ENCODE assay signal across 28 cellular contexts in the genomic region with DNA sequence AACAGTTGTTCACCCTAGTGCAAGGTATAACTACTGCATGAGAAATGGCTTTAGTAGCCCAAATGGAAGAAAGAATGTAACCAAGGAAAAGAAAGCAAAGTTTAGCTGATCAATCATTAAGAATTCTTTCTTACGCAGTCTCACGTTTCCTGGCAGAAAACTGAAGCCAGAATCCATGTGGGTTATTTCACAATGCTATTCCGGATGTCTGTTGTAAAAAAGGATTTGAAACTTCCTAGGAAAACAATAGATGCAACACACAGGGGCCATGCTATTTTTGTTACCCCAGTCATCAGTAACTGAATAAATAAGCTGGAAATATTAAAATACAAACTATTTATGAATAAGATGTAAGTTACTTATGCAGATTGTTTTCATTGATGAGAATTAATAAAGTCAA.
"Had no signal": no experiment of that assay in that cellular context is flagged by ENCODE, and none has a peak within 500 bp of the region (broad histone marks: within the 10 kb centered on the region; RNA-seq: fewer than 3 reads in every experiment).

No MANE protein-coding gene starts in this region.

- H3K4me1 Mint-ChIP-seq: activated CD4-positive, alpha-beta T cell treated with anti-CD3 and anti-CD28 coated beads, Interleukin-2, amount 10 ng/mL, durations not matched to agents 24 days and 14 days; activated naive CD4-positive, alpha-beta T cell treated with anti-CD3 and anti-CD28 coated beads, Interleukin-2, amount 10 ng/mL, durations not matched to agents 7 days and 5 days; activated naive CD8-positive, alpha-beta T cell treated with anti-CD3 and anti-CD28 coated beads, Interleukin-2, amount 10 ng/mL, durations not matched to agents 7 days and 5 days; T-helper 17 cell had no signal

- ATAC-seq: effector memory CD8-positive, alpha-beta T cell; left ventricle myocardium superior; natural killer cell treated with Interleukin-12 subunit alpha and Interleukin-12 subunit beta and Interleukin-15 and Interleukin-18, amount 100 ng/mL, for 72 hours; right cardiac atrium; T-helper 17 cell had no signal

- H3K4me3 Mint-ChIP-seq: activated CD4-positive, alpha-beta memory T cell treated with anti-CD3 and anti-CD28 coated beads for 36 hours; activated CD4-positive, alpha-beta T cell treated with anti-CD3 and anti-CD28 coated beads, Interleukin-2, amount 10 ng/mL, durations not matched to agents 24 days and 14 days; activated naive CD4-positive, alpha-beta T cell treated with anti-CD3 and anti-CD28 coated beads, Interleukin-2, amount 10 ng/mL, durations not matched to agents 7 days and 5 days; activated naive CD8-positive, alpha-beta T cell treated with anti-CD3 and anti-CD28 coated beads, Interleukin-2, amount 10 ng/mL, durations not matched to agents 7 days and 5 days; activated T-cell treated with anti-CD3 and anti-CD28 coated beads, Interleukin-2, amount 50 U/mL, for 24 hours; brain; effector memory CD8-positive, alpha-beta T cell; natural killer cell treated with Interleukin-12 subunit alpha and Interleukin-12 subunit beta and Interleukin-15 and Interleukin-18, amount 100 ng/mL, for 72 hours; T-helper 17 cell had no signal

- DNase-seq: activated CD4-positive, alpha-beta memory T cell treated with anti-CD3 and anti-CD28 coated beads for 36 hours; activated CD4-positive, alpha-beta T cell treated with anti-CD3 and anti-CD28 coated beads, Interleukin-2, amount 10 ng/mL, durations not matched to agents 24 days and 14 days; activated CD4-positive, CD25-positive, alpha-beta regulatory T cell treated with anti-CD3 and anti-CD28 coated beads, Interleukin-2, amount 50 U/mL, for 72 hours; activated CD8-positive, alpha-beta memory T cell treated with anti-CD3 and anti-CD28 coated beads, Interleukin-2, amount 50 U/mL, for 48 hours; activated gamma-delta T cell; activated naive CD4-positive, alpha-beta T cell treated with anti-CD3 and anti-CD28 coated beads, Interleukin-2, amount 10 ng/mL, durations not matched to agents 7 days and 5 days; activated naive CD8-positive, alpha-beta T cell treated with anti-CD3 and anti-CD28 coated beads, Interleukin-2, amount 10 ng/mL, durations not matched to agents 7 days and 5 days; activated T-cell treated with anti-CD3 and anti-CD28 coated beads, Interleukin-2, amount 50 U/mL, for 24 hours; cerebellar nuclear complex; colonic mucosa; effector memory CD8-positive, alpha-beta T cell; foreskin melanocyte; islet precursor cell; left ventricle myocardium superior; midbrain; posterior cingulate gyrus; spleen; stimulated activated naive CD4-positive, alpha-beta T cell treated with Interleukin-2 at 50 U/mL for 16 hours; T-helper 17 cell; T1000 had no signal

- H3K36me3 Mint-ChIP-seq: activated CD4-positive, alpha-beta memory T cell treated with anti-CD3 and anti-CD28 coated beads for 36 hours; activated naive CD4-positive, alpha-beta T cell treated with anti-CD3 and anti-CD28 coated beads, Interleukin-2, amount 10 ng/mL, durations not matched to agents 7 days and 5 days; activated naive CD8-positive, alpha-beta T cell treated with anti-CD3 and anti-CD28 coated beads, Interleukin-2, amount 10 ng/mL, durations not matched to agents 7 days and 5 days; brain; natural killer cell treated with Interleukin-12 subunit alpha and Interleukin-12 subunit beta and Interleukin-15 and Interleukin-18, amount 100 ng/mL, for 72 hours had no signal

- H3K4me3 ChIP-seq: ascending aorta, cardiac muscle cell, colonic mucosa, hepatocyte, spleen, tibial nerve had no signal

- H3K36me3 ChIP-seq: ascending aorta, cardiac muscle cell, colonic mucosa, spleen, tibial nerve had no signal

- H3K27ac Mint-ChIP-seq: activated CD4-positive, alpha-beta memory T cell treated with anti-CD3 and anti-CD28 coated beads for 36 hours; activated CD4-positive, alpha-beta T cell treated with anti-CD3 and anti-CD28 coated beads, Interleukin-2, amount 10 ng/mL, durations not matched to agents 24 days and 14 days; activated naive CD4-positive, alpha-beta T cell treated with anti-CD3 and anti-CD28 coated beads, Interleukin-2, amount 10 ng/mL, durations not matched to agents 7 days and 5 days; activated naive CD8-positive, alpha-beta T cell treated with anti-CD3 and anti-CD28 coated beads, Interleukin-2, amount 10 ng/mL, durations not matched to agents 7 days and 5 days; activated T-cell treated with anti-CD3 and anti-CD28 coated beads, Interleukin-2, amount 50 U/mL, for 24 hours; brain; effector memory CD8-positive, alpha-beta T cell; natural killer cell treated with Interleukin-12 subunit alpha and Interleukin-12 subunit beta and Interleukin-15 and Interleukin-18, amount 100 ng/mL, for 72 hours; T-helper 17 cell had no signal

- H3K9me3 ChIP-seq: ascending aorta, colonic mucosa, spleen, tibial nerve had no signal

- H3K9me3 Mint-ChIP-seq: activated CD4-positive, alpha-beta T cell treated with anti-CD3 and anti-CD28 coated beads, Interleukin-2, amount 10 ng/mL, durations not matched to agents 24 days and 14 days; activated naive CD4-positive, alpha-beta T cell treated with anti-CD3 and anti-CD28 coated beads, Interleukin-2, amount 10 ng/mL, durations not matched to agents 7 days and 5 days; brain; effector memory CD8-positive, alpha-beta T cell; natural killer cell treated with Interleukin-12 subunit alpha and Interleukin-12 subunit beta and Interleukin-15 and Interleukin-18, amount 100 ng/mL, for 72 hours had no signal

- H3K27me3 ChIP-seq: ascending aorta, cardiac muscle cell, colonic mucosa, hepatocyte, spleen, tibial nerve had no signal

- H3K27me3 Mint-ChIP-seq: activated CD4-positive, alpha-beta memory T cell treated with anti-CD3 and anti-CD28 coated beads for 36 hours; activated CD4-positive, alpha-beta T cell treated with anti-CD3 and anti-CD28 coated beads, Interleukin-2, amount 10 ng/mL, durations not matched to agents 24 days and 14 days; activated naive CD4-positive, alpha-beta T cell treated with anti-CD3 and anti-CD28 coated beads, Interleukin-2, amount 10 ng/mL, durations not matched to agents 7 days and 5 days; activated naive CD8-positive, alpha-beta T cell treated with anti-CD3 and anti-CD28 coated beads, Interleukin-2, amount 10 ng/mL, durations not matched to agents 7 days and 5 days; activated T-cell treated with anti-CD3 and anti-CD28 coated beads, Interleukin-2, amount 50 U/mL, for 24 hours; effector memory CD8-positive, alpha-beta T cell; natural killer cell treated with Interleukin-12 subunit alpha and Interleukin-12 subunit beta and Interleukin-15 and Interleukin-18, amount 100 ng/mL, for 72 hours; T-helper 17 cell had no signal

- H3K4me1 ChIP-seq: ascending aorta, colonic mucosa, spleen, tibial nerve had no signal

- FAIRE-seq: endothelial cell of umbilical vein had no signal
